ENCODE assay signal across 21 cellular contexts in genomic region chrX:19347916-19348315, GRCh38. TPM values are rescaled to one million over a fixed set of nuclear protein-coding genes. Genes with fewer than 3 reads are reported as not detected.
A peak's percentile ranks its signal among the peaks of the same experiment; 100 is the strongest.
DNase-seq lines count a peak whose midpoint lies in the region; ATAC-seq and TF ChIP-seq lines count a peak whose summit lies in the region.
"Had no signal": no experiment of that assay in that cellular context is flagged by ENCODE, and none has a peak within 500 bp of the region (broad histone marks: within the 10 kb centered on the region; RNA-seq: fewer than 3 reads in every experiment).

No MANE protein-coding gene starts in this region.

- H3F3A ChIP-seq in Loucy (ENCODE audit: low read depth): peaks cover 5% of the 10 kb centered on the region; the same call in 1 of the 2 replicates

- no peak for ATAC-seq in HG03139 (IDR thresholded peaks at IDR 0.05; ENCODE audit: unreplicated experiment)
- ATAC-seq: A549, PC-3 had no signal

- H3K36me3 ChIP-seq in ACC112 (ENCODE audit: insufficient read depth, low read length): peaks cover 19% of the 10 kb centered on the region
- peaks cover 13% of the 10 kb centered on the region; the same call in 1 of the 2 replicates for H3K36me3 ChIP-seq in Loucy (ENCODE audit: insufficient read depth, low read length)

- peak; percentile 46 for DNase-seq in EH (ENCODE audit: low read depth)
- DNase-seq in fibroblast of the aortic adventitia (ENCODE audit: low read depth): peak; percentile 15
- DNase-seq in DMS79 treated with DMSO at 0.1 percent for 48 hours (lab: John Stamatoyannopoulos, UW): no peak
- DNase-seq in hippocampal formation (lab: John Stamatoyannopoulos, UW): no peak
- no peak for DNase-seq in cardiac septum (ENCODE audit: low spot score)
- DNase-seq: DMS79, GDM1, NCI-H1417 treated with DMSO at 0.1 percent for 48 hours, NCI-H187 treated with DMSO at 0.1 percent for 48 hours, NCI-H226, NCI-H524, PC-3, RPMI8226, SHP77 treated with DMSO at 0.1 percent for 48 hours, SK-N-SH had no signal

- H3K79me2 ChIP-seq in ACC112 (ENCODE audit: control insufficient read depth, insufficient read depth, low read length, unreplicated experiment) (peaks cover 43% of the 10 kb centered on the region), Loucy (ENCODE audit: insufficient read depth, low read length) (peaks cover 48% of the 10 kb centered on the region)

- no peaks in the 10 kb centered on the region for H3K9me3 ChIP-seq in Loucy (ENCODE audit: insufficient read depth, low read depth, low read length)
- H3K9me3 ChIP-seq: A549, SK-N-SH had no signal

- no peak overlapping the region for H2AFZ ChIP-seq in ACC112 (ENCODE audit: low read length, unreplicated experiment)
- no peak overlapping the region for H2AFZ ChIP-seq in Loucy (ENCODE audit: low read length)

- H3K9me2 ChIP-seq in Loucy (replicated peaks; ENCODE audit: low read depth, low read length): no peaks in the 10 kb centered on the region
- H3K9me2 ChIP-seq: SK-N-SH had no signal

- H3K4me1 ChIP-seq in ACC112 (ENCODE audit: control insufficient read depth, insufficient read depth, low read length, unreplicated experiment) (peaks cover 27% of the 10 kb centered on the region), Loucy (ENCODE audit: insufficient read depth, low read length, poor library complexity, severe bottlenecking) (peaks cover 26% of the 10 kb centered on the region)

- H3K9ac ChIP-seq in Loucy (ENCODE audit: low read depth, low read length, poor library complexity, severe bottlenecking): no peak overlapping the region
- H3K9ac ChIP-seq: BLaER1 treated with 17β-estradiol and CSF1 and Interleukin-3, amounts not matched to agents 10 nM and 100 nM; KMS-11; SK-N-SH had no signal

- TF ChIP-seq CTCF in Loucy (conservative IDR thresholded peaks at IDR 0.05; ENCODE audit: low read length): no peak
- TF ChIP-seq CTCF in fibroblast of the aortic adventitia (IDR thresholded peaks at IDR 0.05; ENCODE audit: insufficient read depth, low read length): no peak

- no peaks in the 10 kb centered on the region for H3K27me3 ChIP-seq in ACC112 (ENCODE audit: insufficient read depth, low read length)
- H3K27me3 ChIP-seq in Loucy (ENCODE audit: insufficient read depth, low read length, poor library complexity, severe bottlenecking): no peaks in the 10 kb centered on the region

- intact Hi-C loops in cardiac septum (cut with DNase I): no loop called here

- H3K4me2 ChIP-seq in Loucy (ENCODE audit: low read depth, low read length, poor library complexity, severe bottlenecking): peak overlapping the region; percentile 37
- H3K4me2 ChIP-seq: A549, KMS-11, SK-N-SH had no signal

- H3K27ac ChIP-seq in ACC112 (ENCODE audit: low read depth, low read length): peak overlapping the region; percentile 12; the same call in 1 of the 2 replicates
- H3K27ac ChIP-seq: A549, KMS-11 had no signal

- H3K4me3 ChIP-seq in ACC112 (ENCODE audit: low read depth, low read length) (no peak overlapping the region), Loucy (ENCODE audit: low read length, poor library complexity, severe bottlenecking) (no peak overlapping the region), fibroblast of the aortic adventitia (ENCODE audit: low read depth, low read length) (no peak overlapping the region)
- H3K4me3 ChIP-seq: A549; BLaER1 treated with 17β-estradiol and CSF1 and Interleukin-3, amounts not matched to agents 10 nM and 100 nM had no signal

- peaks cover 16% of the 10 kb centered on the region for H4K20me1 ChIP-seq in Loucy (ENCODE audit: insufficient read depth, low read length, poor library complexity, severe bottlenecking)

RNA-seq across cellular contexts. Expression of gene PDHA1, which starts 4.2 kb away (rescaled TPM):
- 40.8 and 195 TPM in 2 replicates for total RNA-seq in fibroblast of the aortic adventitia (ENCODE audit: low replicate concordance)
- total RNA-seq in cardiac septum: 898 TPM

Comparison
In these comparisons a context has a peak if more than half of its experiments do, and no peak if none do; other contexts are left out.
1. DNase-seq: peak in EH (single experiment) and fibroblast of the aortic adventitia (single experiment); none in DMS79 treated with DMSO at 0.1 percent for 48 hours (single experiment), hippocampal formation (0 of 2) and cardiac septum (single experiment).